In the genomic region with DNA sequence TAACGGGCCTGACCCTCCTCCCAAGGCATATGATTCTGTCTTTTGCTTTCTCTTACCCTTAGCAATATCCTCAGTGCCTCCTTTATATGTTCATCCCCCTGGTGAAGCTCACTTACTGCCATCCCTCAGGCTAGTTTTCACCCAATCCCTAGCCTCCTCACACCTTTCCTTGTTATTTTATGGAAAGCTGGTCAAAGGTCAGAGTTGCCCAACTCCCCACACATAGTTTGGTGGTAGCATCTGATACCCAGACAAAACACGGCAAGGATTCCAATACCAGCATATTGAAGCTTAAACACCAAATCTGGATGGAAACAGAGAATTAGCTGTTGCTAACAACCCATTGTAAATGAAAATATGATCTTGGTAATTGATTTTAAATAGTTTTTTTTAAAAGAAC, we compare ENCODE assay signal across 10 cellular contexts.
A peak's percentile ranks its signal among the peaks of the same experiment; 100 is the strongest.
DNase-seq lines count a peak whose midpoint lies in the region; ATAC-seq and TF ChIP-seq lines count a peak whose summit lies in the region.
"Had no signal": no experiment of that assay in that cellular context is flagged by ENCODE, and none has a peak within 500 bp of the region (broad histone marks: within the 10 kb centered on the region; RNA-seq: fewer than 3 reads in every experiment).

No MANE protein-coding gene starts in this region.

- TF ChIP-seq CTCF in smooth muscle cell (IDR thresholded peaks at IDR 0.05; ENCODE audit: borderline replicate concordance, insufficient read depth, poor library complexity, severe bottlenecking) (no peak), foreskin keratinocyte (conservative IDR thresholded peaks at IDR 0.05) (no peak)

- no peaks in the 10 kb centered on the region for H3K9me3 Mint-ChIP-seq in activated naive CD8-positive, alpha-beta T cell treated with anti-CD3 and anti-CD28 coated beads, Interleukin-2, amount 10 ng/mL, durations not matched to agents 7 days and 5 days

- peaks cover 66% of the 10 kb centered on the region for H3K36me3 Mint-ChIP-seq in activated naive CD8-positive, alpha-beta T cell treated with anti-CD3 and anti-CD28 coated beads, Interleukin-2, amount 10 ng/mL, durations not matched to agents 7 days and 5 days

- in situ Hi-C loops in GM23248 (cut with MboI) = no loop called here

- 1 to 8% methylated on average over 2 of the region's 2 CpGs for WGBS in GM23248 (ENCODE audit: low coverage in 1 of 2, low lambda C conversion rate in 2 of 2, missing lambda C conversion rate in 2 of 2), 2 experiments
- WGBS in smooth muscle cell (ENCODE audit: low lambda C conversion rate) = 62% methylated on average over 2 of the region's 2 CpGs

- H3K27me3 ChIP-seq in GM23248 (replicated peaks; ENCODE audit: insufficient read depth) = no peaks in the 10 kb centered on the region
- H3K27me3 ChIP-seq in smooth muscle cell (ENCODE audit: low read depth) = no peaks in the 10 kb centered on the region
- H3K27me3 ChIP-seq in foreskin keratinocyte = no peaks in the 10 kb centered on the region

- H3K9ac ChIP-seq in GM23248 (peak overlapping the region; percentile 74), smooth muscle cell (ENCODE audit: low read depth) (peak overlapping the region; percentile 68)

- H3K4me2 ChIP-seq in GM23248 (ENCODE audit: unreplicated experiment) = peak overlapping the region; percentile 94
- peak overlapping the region; percentile 79 for H3K4me2 ChIP-seq in smooth muscle cell

- H3K9me3 ChIP-seq in GM23248 (ENCODE audit: low read depth) = no peaks in the 10 kb centered on the region
- no peaks in the 10 kb centered on the region for H3K9me3 ChIP-seq in smooth muscle cell (replicated peaks; ENCODE audit: low read depth)

- no peak for ATAC-seq in activated naive CD8-positive, alpha-beta T cell treated with anti-CD3 and anti-CD28 coated beads, Interleukin-2, amount 10 ng/mL, durations not matched to agents 7 days and 5 days (ENCODE audit: low read depth)
- ATAC-seq in foreskin keratinocyte = no peak

- H3K27ac Mint-ChIP-seq in activated naive CD8-positive, alpha-beta T cell treated with anti-CD3 and anti-CD28 coated beads, Interleukin-2, amount 10 ng/mL, durations not matched to agents 7 days and 5 days = peak overlapping the region; percentile 50

- no peak overlapping the region for H3K4me3 Mint-ChIP-seq in activated naive CD8-positive, alpha-beta T cell treated with anti-CD3 and anti-CD28 coated beads, Interleukin-2, amount 10 ng/mL, durations not matched to agents 7 days and 5 days

- POLR2A ChIA-PET in activated naive CD8-positive, alpha-beta T cell treated with anti-CD3 and anti-CD28 coated beads, Interleukin-2, amount 10 ng/mL, durations not matched to agents 7 days and 5 days (lab: Charles Lee) = interaction anchor here (0.8 to 1.5 kb wide), 4 partner anchors 12 to 80 kb away, joined by 3 to 5 read pairs (median 3); no protein-coding TSS in a partner anchor

- H3K36me3 ChIP-seq in GM23248 (ENCODE audit: low read depth) (no peaks in the 10 kb centered on the region), smooth muscle cell (ENCODE audit: low read depth) (no peaks in the 10 kb centered on the region)

- H3K4me3 ChIP-seq in GM23248 (peak overlapping the region; percentile 67), smooth muscle cell (peak overlapping the region; percentile 30)

- no peaks in the 10 kb centered on the region for H4K20me1 ChIP-seq in GM23248 (ENCODE audit: insufficient read depth)
- H4K20me1 ChIP-seq in smooth muscle cell (ENCODE audit: low read depth) = no peaks in the 10 kb centered on the region

- no peaks in the 10 kb centered on the region for H3K9me2 ChIP-seq in GM23248 (ENCODE audit: insufficient read depth)

- H3K27me3 Mint-ChIP-seq in activated naive CD8-positive, alpha-beta T cell treated with anti-CD3 and anti-CD28 coated beads, Interleukin-2, amount 10 ng/mL, durations not matched to agents 7 days and 5 days = no peaks in the 10 kb centered on the region

- H3K4me1 ChIP-seq in GM23248 (ENCODE audit: insufficient read depth) (peaks cover 21% of the 10 kb centered on the region), smooth muscle cell (ENCODE audit: low read depth) (peaks cover 18% of the 10 kb centered on the region), foreskin keratinocyte (peaks cover 12% of the 10 kb centered on the region)

- H3K27ac ChIP-seq in GM23248 = peak overlapping the region; percentile 94
- peak overlapping the region; percentile 91 for H3K27ac ChIP-seq in smooth muscle cell (ENCODE audit: low read depth)
- H3K27ac ChIP-seq in foreskin keratinocyte = no peak overlapping the region

- no peaks in the 10 kb centered on the region for H3K79me2 ChIP-seq in GM23248 (ENCODE audit: insufficient read depth)
- H3K79me2 ChIP-seq in smooth muscle cell (ENCODE audit: low read depth) = no peaks in the 10 kb centered on the region

- H3K4me1 Mint-ChIP-seq in activated naive CD8-positive, alpha-beta T cell treated with anti-CD3 and anti-CD28 coated beads, Interleukin-2, amount 10 ng/mL, durations not matched to agents 7 days and 5 days = peaks cover 63% of the 10 kb centered on the region

- DNase-seq in GM23248 (no peak), iPS-NIHi11 (ENCODE audit: low spot score) (peak; percentile 25), smooth muscle cell (lab: John Stamatoyannopoulos, UW; ENCODE audit: unreplicated experiment) (no peak), ureter (ENCODE audit: low spot score) (no peak), foreskin keratinocyte (no peak), foreskin melanocyte (no peak)
- no peak for DNase-seq in activated naive CD8-positive, alpha-beta T cell treated with anti-CD3 and anti-CD28 coated beads, Interleukin-2, amount 10 ng/mL, durations not matched to agents 7 days and 5 days
- DNase-seq in stimulated activated CD4-positive, alpha-beta T cell treated with anti-CD3 and anti-CD28 coated beads, Interleukin-4, amount 100 ng/mL, for 4 hours = no peak
- DNase-seq: effector CD4-positive, alpha-beta T cell; stimulated activated CD4-positive, alpha-beta T cell treated with anti-CD3 and anti-CD28 coated beads, Interleukin-1b, Interleukin-23, amount 100 ng/mL, for 48 hours had no signal

- H3F3A ChIP-seq in GM23248 (ENCODE audit: insufficient read depth) (peaks cover 25% of the 10 kb centered on the region), smooth muscle cell (ENCODE audit: low read depth) (peaks cover 10% of the 10 kb centered on the region)

- H2AFZ ChIP-seq in GM23248 (peak overlapping the region; percentile 93), smooth muscle cell (ENCODE audit: low read depth) (no peak overlapping the region)
